In genomic region chr2:170715062-170715931, GRCh38 we compare ENCODE assay signal across 8 cellular contexts. TPM values are rescaled to one million over a fixed set of nuclear protein-coding genes. Genes with fewer than 3 reads are reported as not detected.
DNase-seq lines count a peak whose midpoint lies in the region; ATAC-seq and TF ChIP-seq lines count a peak whose summit lies in the region.

Gene SP5, plus strand, starts transcription at chr2:170715337. Its CDS starts 176 bp downstream, at chr2:170715513.

- peak within 1 kb of the TSS; percentile 78 for H2AFZ ChIP-seq in KMS-11 (ENCODE audit: low read depth)

- H3K27me3 ChIP-seq in KMS-11 (ENCODE audit: insufficient read depth, low read depth) = no peaks in the 10 kb centered on the region
- peaks cover 85% of the 10 kb centered on the region for H3K27me3 ChIP-seq in thymus (ENCODE audit: control insufficient read depth, insufficient read depth)

- H3K9me3 ChIP-seq in thymus (ENCODE audit: control insufficient read depth) = peaks cover 1% of the 10 kb centered on the region

- ATAC-seq in effector memory CD8-positive, alpha-beta T cell (replicated peaks) = peak; percentile 42

- TF ChIP-seq CTCF in KMS-11 (conservative IDR thresholded peaks at IDR 0.05; ENCODE audit: low read depth, low read length) (no peak), VCaP (conservative IDR thresholded peaks at IDR 0.05) (no peak)

- DNase-seq in DMS 273 treated with DMSO at 0.1 percent for 48 hours (lab: John Stamatoyannopoulos, UW) (peak; percentile 84), lung microvascular endothelial cell (ENCODE audit: low read depth in 2 of 2) (peak; percentile 35 to 63), SKM-1 (lab: John Stamatoyannopoulos, UW; ENCODE audit: unreplicated experiment) (no peak), caudate nucleus (lab: John Stamatoyannopoulos, UW) (no peak)
- no peak for DNase-seq in effector memory CD8-positive, alpha-beta T cell

- H3K4me1 Mint-ChIP-seq in effector memory CD8-positive, alpha-beta T cell (ENCODE audit: low read depth in 2 of 2) = peaks cover 15 to 16% of the 10 kb centered on the region in 2 donors

- 1% methylated on average over 62 of the region's 62 CpGs for WGBS in thymus

- H3K36me3 Mint-ChIP-seq in effector memory CD8-positive, alpha-beta T cell (ENCODE audit: insufficient read depth) = peaks cover 5% of the 10 kb centered on the region

- H3K9me3 Mint-ChIP-seq in effector memory CD8-positive, alpha-beta T cell = no peaks in the 10 kb centered on the region

- H3K4me3 Mint-ChIP-seq in effector memory CD8-positive, alpha-beta T cell = peak within 1 kb of the TSS; percentile 87 to 90

- peak within 1 kb of the TSS; percentile 44; the same call in 1 of the 2 replicates for H3K9ac ChIP-seq in KMS-11

- no peaks in the 10 kb centered on the region for H4K20me1 ChIP-seq in KMS-11 (ENCODE audit: insufficient read depth)

- peak within 1 kb of the TSS; percentile 73 for H3K4me3 ChIP-seq in KMS-11 (IDR thresholded peaks at IDR 0.05; ENCODE audit: insufficient read depth, low read depth, low read length)
- peak within 1 kb of the TSS; percentile 50 for H3K4me3 ChIP-seq in thymus (ENCODE audit: low read length)

- no peaks in the 10 kb centered on the region for H3K79me2 ChIP-seq in KMS-11 (ENCODE audit: insufficient read depth, low read depth)

- H3K27ac ChIP-seq in KMS-11 (no peak within 1 kb of the TSS), VCaP (peak within 1 kb of the TSS; percentile 60), thymus (ENCODE audit: low read depth) (peak within 1 kb of the TSS; percentile 18), caudate nucleus (ENCODE audit: low read depth, low read length) (no peak within 1 kb of the TSS)

- H3K27me3 Mint-ChIP-seq in effector memory CD8-positive, alpha-beta T cell = peaks cover 66 to 81% of the 10 kb centered on the region in 2 donors

- H3K4me1 ChIP-seq in KMS-11 (ENCODE audit: low read depth, poor library complexity, severe bottlenecking) = no peaks in the 10 kb centered on the region
- H3K4me1 ChIP-seq in thymus (ENCODE audit: control insufficient read depth, insufficient read depth, low read length) = peaks cover 19% of the 10 kb centered on the region

- H3K36me3 ChIP-seq in KMS-11 (ENCODE audit: insufficient read depth) (no peaks in the 10 kb centered on the region), thymus (ENCODE audit: control insufficient read depth, insufficient read depth) (no peaks in the 10 kb centered on the region)

- no peak within 1 kb of the TSS for H3K27ac Mint-ChIP-seq in effector memory CD8-positive, alpha-beta T cell

- H3K4me2 ChIP-seq in KMS-11 = peak within 1 kb of the TSS; percentile 80

RNA-seq across cellular contexts. Expression of gene SP5, which starts in this region (rescaled TPM):
- not detected in 2 replicates for total RNA-seq in lung microvascular endothelial cell
- polyA plus RNA-seq in thymus = 0.55 TPM

Comparison
In these comparisons a context has a peak if more than half of its experiments do, and no peak if none do; other contexts are left out.
1. Peak in DNase-seq in lung microvascular endothelial cell; RNA of the gene not detected or under 1 TPM.
2. H3K27ac ChIP-seq: peak in VCaP (single experiment) and thymus (single experiment); none in KMS-11 (single experiment) and caudate nucleus (single experiment).